In the genomic region with DNA sequence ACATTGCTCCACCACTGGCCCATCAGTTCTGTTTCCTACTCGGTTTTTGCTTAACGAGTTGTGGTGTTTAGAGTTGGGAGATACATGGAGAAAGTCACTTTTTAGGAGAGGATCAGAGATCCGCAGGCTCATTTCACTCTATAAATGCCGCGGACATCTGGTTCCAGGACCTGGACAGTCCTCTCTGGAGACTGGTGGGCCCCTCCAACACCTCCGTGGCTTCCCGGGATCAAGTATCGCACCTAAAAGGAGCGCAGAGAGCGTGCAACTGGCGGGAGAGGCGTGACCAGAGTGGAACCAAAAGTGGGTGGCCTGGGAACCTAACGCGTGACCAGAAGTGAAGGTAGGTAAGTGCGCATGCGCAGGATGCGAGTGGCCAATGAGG, we compare ENCODE assay signal across 1 cellular context.
TF ChIP-seq lines count a peak whose summit lies in the region.

No MANE protein-coding gene starts in this region.

TF ChIP-seq in GM23338, 12 proteins besides CTCF, POLR2A, EP300 and RAD21 (continued from another document):
- TF ChIP-seq, protein P1, sequence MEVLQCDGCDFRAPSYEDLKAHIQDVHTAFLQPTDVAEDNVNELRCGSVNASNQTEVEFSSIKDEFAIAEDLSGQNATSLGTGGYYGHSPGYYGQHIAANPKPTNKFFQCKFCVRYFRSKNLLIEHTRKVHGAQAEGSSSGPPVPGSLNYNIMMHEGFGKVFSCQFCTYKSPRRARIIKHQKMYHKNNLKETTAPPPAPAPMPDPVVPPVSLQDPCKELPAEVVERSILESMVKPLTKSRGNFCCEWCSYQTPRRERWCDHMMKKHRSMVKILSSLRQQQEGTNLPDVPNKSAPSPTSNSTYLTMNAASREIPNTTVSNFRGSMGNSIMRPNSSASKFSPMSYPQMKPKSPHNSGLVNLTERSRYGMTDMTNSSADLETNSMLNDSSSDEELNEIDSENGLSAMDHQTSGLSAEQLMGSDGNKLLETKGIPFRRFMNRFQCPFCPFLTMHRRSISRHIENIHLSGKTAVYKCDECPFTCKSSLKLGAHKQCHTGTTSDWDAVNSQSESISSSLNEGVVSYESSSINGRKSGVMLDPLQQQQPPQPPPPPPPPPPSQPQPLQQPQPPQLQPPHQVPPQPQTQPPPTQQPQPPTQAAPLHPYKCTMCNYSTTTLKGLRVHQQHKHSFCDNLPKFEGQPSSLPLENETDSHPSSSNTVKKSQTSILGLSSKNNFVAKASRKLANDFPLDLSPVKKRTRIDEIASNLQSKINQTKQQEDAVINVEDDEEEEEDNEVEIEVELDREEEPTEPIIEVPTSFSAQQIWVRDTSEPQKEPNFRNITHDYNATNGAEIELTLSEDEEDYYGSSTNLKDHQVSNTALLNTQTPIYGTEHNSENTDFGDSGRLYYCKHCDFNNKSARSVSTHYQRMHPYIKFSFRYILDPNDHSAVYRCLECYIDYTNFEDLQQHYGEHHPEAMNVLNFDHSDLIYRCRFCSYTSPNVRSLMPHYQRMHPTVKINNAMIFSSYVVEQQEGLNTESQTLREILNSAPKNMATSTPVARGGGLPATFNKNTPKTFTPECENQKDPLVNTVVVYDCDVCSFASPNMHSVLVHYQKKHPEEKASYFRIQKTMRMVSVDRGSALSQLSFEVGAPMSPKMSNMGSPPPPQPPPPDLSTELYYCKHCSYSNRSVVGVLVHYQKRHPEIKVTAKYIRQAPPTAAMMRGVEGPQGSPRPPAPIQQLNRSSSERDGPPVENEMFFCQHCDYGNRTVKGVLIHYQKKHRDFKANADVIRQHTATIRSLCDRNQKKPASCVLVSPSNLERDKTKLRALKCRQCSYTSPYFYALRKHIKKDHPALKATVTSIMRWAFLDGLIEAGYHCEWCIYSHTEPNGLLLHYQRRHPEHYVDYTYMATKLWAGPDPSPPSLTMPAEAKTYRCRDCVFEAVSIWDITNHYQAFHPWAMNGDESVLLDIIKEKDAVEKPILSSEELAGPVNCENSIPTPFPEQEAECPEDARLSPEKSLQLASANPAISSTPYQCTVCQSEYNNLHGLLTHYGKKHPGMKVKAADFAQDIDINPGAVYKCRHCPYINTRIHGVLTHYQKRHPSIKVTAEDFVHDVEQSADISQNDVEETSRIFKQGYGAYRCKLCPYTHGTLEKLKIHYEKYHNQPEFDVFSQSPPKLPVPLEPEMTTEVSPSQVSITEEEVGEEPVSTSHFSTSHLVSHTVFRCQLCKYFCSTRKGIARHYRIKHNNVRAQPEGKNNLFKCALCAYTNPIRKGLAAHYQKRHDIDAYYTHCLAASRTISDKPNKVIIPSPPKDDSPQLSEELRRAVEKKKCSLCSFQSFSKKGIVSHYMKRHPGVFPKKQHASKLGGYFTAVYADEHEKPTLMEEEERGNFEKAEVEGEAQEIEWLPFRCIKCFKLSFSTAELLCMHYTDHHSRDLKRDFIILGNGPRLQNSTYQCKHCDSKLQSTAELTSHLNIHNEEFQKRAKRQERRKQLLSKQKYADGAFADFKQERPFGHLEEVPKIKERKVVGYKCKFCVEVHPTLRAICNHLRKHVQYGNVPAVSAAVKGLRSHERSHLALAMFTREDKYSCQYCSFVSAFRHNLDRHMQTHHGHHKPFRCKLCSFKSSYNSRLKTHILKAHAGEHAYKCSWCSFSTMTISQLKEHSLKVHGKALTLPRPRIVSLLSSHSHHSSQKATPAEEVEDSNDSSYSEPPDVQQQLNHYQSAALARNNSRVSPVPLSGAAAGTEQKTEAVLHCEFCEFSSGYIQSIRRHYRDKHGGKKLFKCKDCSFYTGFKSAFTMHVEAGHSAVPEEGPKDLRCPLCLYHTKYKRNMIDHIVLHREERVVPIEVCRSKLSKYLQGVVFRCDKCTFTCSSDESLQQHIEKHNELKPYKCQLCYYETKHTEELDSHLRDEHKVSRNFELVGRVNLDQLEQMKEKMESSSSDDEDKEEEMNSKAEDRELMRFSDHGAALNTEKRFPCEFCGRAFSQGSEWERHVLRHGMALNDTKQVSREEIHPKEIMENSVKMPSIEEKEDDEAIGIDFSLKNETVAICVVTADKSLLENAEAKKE (CRISPR knock-in tag; IDR thresholded peaks at IDR 0.05): no peak
- no peak for TF ChIP-seq EZH2phosphoT487 (IDR thresholded peaks at IDR 0.05; ENCODE audit: unreplicated experiment)
- TF ChIP-seq NANOG (IDR thresholded peaks at IDR 0.05; ENCODE audit: borderline replicate concordance): no peak
